4 cellular contexts compared by ENCODE assay signal in genomic region chr3:42287423-42287822, GRCh38. TPM values are rescaled to one million over a fixed set of nuclear protein-coding genes. Genes with fewer than 3 reads are reported as not detected.
"Had no signal": no experiment of that assay in that cellular context is flagged by ENCODE, and none has a peak within 500 bp of the region (broad histone marks: within the 10 kb centered on the region; RNA-seq: fewer than 3 reads in every experiment).

No MANE protein-coding gene starts in this region.

RNA-seq across cellular contexts. Expression of gene CCK, which starts 21.4 kb away (rescaled TPM):
- total RNA-seq: HT-29, IMR-90, K562 had no signal
- polyA plus RNA-seq: IgD-negative memory B cell, K562 had no signal
